ENCODE assay signal across 12 cellular contexts in the genomic region with DNA sequence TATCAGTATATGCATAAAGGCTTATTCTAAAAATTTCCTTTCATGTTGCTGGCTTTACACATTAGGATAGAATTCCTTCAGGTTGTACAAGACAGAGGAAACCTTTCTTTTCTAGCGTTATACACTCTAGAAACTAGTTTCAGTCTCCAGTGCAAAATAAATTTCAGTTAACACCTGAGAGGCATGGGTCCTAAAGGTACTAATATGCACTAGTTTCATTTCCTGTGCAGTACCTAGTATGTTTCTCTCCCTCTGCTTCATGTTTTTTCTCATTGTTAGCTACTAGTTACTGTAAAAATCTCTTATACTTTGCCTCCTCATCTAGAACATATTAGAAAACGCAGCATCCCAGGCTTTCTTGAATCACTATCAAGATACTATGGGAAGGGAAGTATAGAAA. TPM values are rescaled to one million over a fixed set of nuclear protein-coding genes. Genes with fewer than 3 reads are reported as not detected.
DNase-seq lines count a peak whose midpoint lies in the region; ATAC-seq and TF ChIP-seq lines count a peak whose summit lies in the region.
"Had no signal": no experiment of that assay in that cellular context is flagged by ENCODE, and none has a peak within 500 bp of the region (broad histone marks: within the 10 kb centered on the region; RNA-seq: fewer than 3 reads in every experiment).

No MANE protein-coding gene starts in this region.

- ATAC-seq in GM18861 (IDR thresholded peaks at IDR 0.05; ENCODE audit: unreplicated experiment), result peak; percentile 51
- ATAC-seq in GM21576 (IDR thresholded peaks at IDR 0.05; ENCODE audit: unreplicated experiment), result peak; percentile 75
- ATAC-seq in HG03103 (IDR thresholded peaks at IDR 0.05; ENCODE audit: low read depth, unreplicated experiment), result peak; percentile 67
- ATAC-seq: stimulated activated memory B cell treated with anti-CD40 and anti-IgM and Interleukin-4, amounts not matched to agents 10 μg/mL and 1 μg/mL and 100 μg/mL, for 72 hours had no signal

- H3K4me1 Mint-ChIP-seq in activated CD4-positive, alpha-beta memory T cell treated with anti-CD3 and anti-CD28 coated beads for 36 hours (ENCODE audit: low read depth), result peaks cover 28% of the 10 kb centered on the region

- peak overlapping the region; percentile 41 for H3K4me2 ChIP-seq in SU-DHL-6 (ENCODE audit: low read depth, low read length, poor library complexity, severe bottlenecking)
- H3K4me2 ChIP-seq: BLaER1 had no signal

- TF ChIP-seq POLR2A in adrenal gland (IDR thresholded peaks at IDR 0.05), result no peak

- H3K4me3 ChIP-seq in SU-DHL-6 (ENCODE audit: insufficient read depth, low read length, poor library complexity, severe bottlenecking) (no peak overlapping the region), adrenal gland (no peak overlapping the region)
- H3K4me3 ChIP-seq: BLaER1 had no signal

- H2AFZ ChIP-seq in SU-DHL-6 (ENCODE audit: low read depth, low read length, severe bottlenecking), result no peak overlapping the region

- CTCF ChIA-PET in activated CD4-positive, alpha-beta memory T cell treated with anti-CD3 and anti-CD28 coated beads for 36 hours (lab: Charles Lee), result interaction anchor here (1.3 kb wide), 1 partner anchor 80 kb away, joined by 5 read pairs; no protein-coding TSS in a partner anchor

- DNase-seq in adrenal gland (no peak), NCI-H1417 treated with DMSO at 0.1 percent for 48 hours (lab: John Stamatoyannopoulos, UW) (no peak)
- DNase-seq in activated CD4-positive, alpha-beta T cell treated with anti-CD3 and anti-CD28 coated beads for 4 hours, result no peak
- no peak for DNase-seq in activated CD4-positive, alpha-beta memory T cell treated with anti-CD3 and anti-CD28 coated beads for 36 hours
- DNase-seq: NCI-H1930 had no signal

- intact Hi-C loops in adrenal gland (cut with DNase I), result no loop called here
- intact Hi-C loops in activated CD4-positive, alpha-beta memory T cell treated with anti-CD3 and anti-CD28 coated beads for 36 hours (cut with micrococcal nuclease), result no loop called here

- no peaks in the 10 kb centered on the region for H4K20me1 ChIP-seq in SU-DHL-6 (ENCODE audit: low read depth, low read length)
- H4K20me1 ChIP-seq: BLaER1 had no signal

- no peaks in the 10 kb centered on the region for H3K27me3 Mint-ChIP-seq in activated CD4-positive, alpha-beta memory T cell treated with anti-CD3 and anti-CD28 coated beads for 36 hours
- H3K27me3 Mint-ChIP-seq: activated naive CD8-positive, alpha-beta T cell; stimulated activated memory B cell treated with anti-CD40 and anti-IgM and Interleukin-4, amounts not matched to agents 10 μg/mL and 1 μg/mL and 100 μg/mL, for 72 hours had no signal

- no peak overlapping the region for H3K27ac Mint-ChIP-seq in activated CD4-positive, alpha-beta memory T cell treated with anti-CD3 and anti-CD28 coated beads for 36 hours
- H3K27ac Mint-ChIP-seq: activated naive CD8-positive, alpha-beta T cell; stimulated activated memory B cell treated with anti-CD40 and anti-IgM and Interleukin-4, amounts not matched to agents 10 μg/mL and 1 μg/mL and 100 μg/mL, for 72 hours had no signal

- TF ChIP-seq CTCF in SU-DHL-6 (IDR thresholded peaks at IDR 0.05; ENCODE audit: insufficient read depth, low read length, poor library complexity, severe bottlenecking), result no peak
- no peak for TF ChIP-seq CTCF in adrenal gland (IDR thresholded peaks at IDR 0.05)

- no peaks in the 10 kb centered on the region for H3K79me2 ChIP-seq in SU-DHL-6 (ENCODE audit: insufficient read depth, low read length)

- no peaks in the 10 kb centered on the region for H3K9me3 Mint-ChIP-seq in activated CD4-positive, alpha-beta memory T cell treated with anti-CD3 and anti-CD28 coated beads for 36 hours
- H3K9me3 Mint-ChIP-seq: stimulated activated memory B cell treated with anti-CD40 and anti-IgM and Interleukin-4, amounts not matched to agents 10 μg/mL and 1 μg/mL and 100 μg/mL, for 72 hours had no signal

- H3K27ac ChIP-seq in SU-DHL-6 (ENCODE audit: low read depth, low read length) (peak overlapping the region; percentile 63), adrenal gland (no peak overlapping the region)
- H3K27ac ChIP-seq: BLaER1 had no signal

- H3K4me1 ChIP-seq in adrenal gland (replicated peaks in 1 of 2), result no peaks in the 10 kb centered on the region

- H3K9ac ChIP-seq in SU-DHL-6 (ENCODE audit: low read length), result no peak overlapping the region
- H3K9ac ChIP-seq: BLaER1 had no signal

- peaks cover 16% of the 10 kb centered on the region for H3K36me3 Mint-ChIP-seq in activated CD4-positive, alpha-beta memory T cell treated with anti-CD3 and anti-CD28 coated beads for 36 hours

- H3K9me2 ChIP-seq in SU-DHL-6 (replicated peaks; ENCODE audit: insufficient read depth, low read length), result no peaks in the 10 kb centered on the region

- POLR2A ChIA-PET in activated CD4-positive, alpha-beta memory T cell treated with anti-CD3 and anti-CD28 coated beads for 36 hours (lab: Charles Lee), result no interaction called here

- peaks cover 11% of the 10 kb centered on the region; the same call in 1 of the 2 replicates for H3F3A ChIP-seq in SU-DHL-6 (ENCODE audit: insufficient read depth)

- H3K27me3 ChIP-seq in SU-DHL-6 (ENCODE audit: low read length) (no peaks in the 10 kb centered on the region), adrenal gland (no peaks in the 10 kb centered on the region)
- H3K27me3 ChIP-seq: BLaER1 had no signal

- H3K4me3 Mint-ChIP-seq in activated CD4-positive, alpha-beta memory T cell treated with anti-CD3 and anti-CD28 coated beads for 36 hours, result no peak overlapping the region
- H3K4me3 Mint-ChIP-seq: activated naive CD8-positive, alpha-beta T cell; stimulated activated memory B cell treated with anti-CD40 and anti-IgM and Interleukin-4, amounts not matched to agents 10 μg/mL and 1 μg/mL and 100 μg/mL, for 72 hours had no signal

- H3K36me3 ChIP-seq in SU-DHL-6 (ENCODE audit: low read length), result peaks cover 6% of the 10 kb centered on the region
- H3K36me3 ChIP-seq in adrenal gland (replicated peaks in 1 of 2), result peaks cover 0 to 4% of the 10 kb centered on the region in 2 donors

- H3K9me3 ChIP-seq in SU-DHL-6 (ENCODE audit: insufficient read depth, low read length) (no peaks in the 10 kb centered on the region), adrenal gland (replicated peaks in 1 of 3) (no peaks in the 10 kb centered on the region)
- H3K9me3 ChIP-seq: BLaER1 had no signal

- 87 to 100% (median 91%) methylated on average over 2 of the region's 2 CpGs for WGBS in adrenal gland, 4 donors

RNA-seq across cellular contexts. Expression of a gene that starts 54.0 kb away (rescaled TPM):
- 10 to 100 TPM in 7 of 8 donors, 1 to 10 TPM in 1; 9.9 to 29.3 (median 17.4) TPM for total RNA-seq in adrenal gland
- 10 to 100 TPM in 1 of 3 donors, 1 to 10 TPM in 2; 4.7 to 11.0 (median 5.9) TPM for polyA plus RNA-seq in adrenal gland
- 10 to 100 TPM; 18.9 to 21.6 TPM for total RNA-seq in activated CD4-positive, alpha-beta memory T cell treated with anti-CD3 and anti-CD28 coated beads for 36 hours

RNA-seq across cellular contexts. Expression of a gene that starts 59.6 kb away (rescaled TPM):
- total RNA-seq in adrenal gland, result 10 to 100 TPM; 13.6 to 32.8 (median 27.2) TPM
- 10 to 100 TPM in 1 of 3 donors, 1 to 10 TPM in 2; 3.9 to 33.3 (median 5.6) TPM for polyA plus RNA-seq in adrenal gland
- 10 to 100 TPM; 47.5 to 48.6 TPM for total RNA-seq in activated CD4-positive, alpha-beta memory T cell treated with anti-CD3 and anti-CD28 coated beads for 36 hours
